8 cellular contexts compared by ENCODE assay signal in the genomic region with DNA sequence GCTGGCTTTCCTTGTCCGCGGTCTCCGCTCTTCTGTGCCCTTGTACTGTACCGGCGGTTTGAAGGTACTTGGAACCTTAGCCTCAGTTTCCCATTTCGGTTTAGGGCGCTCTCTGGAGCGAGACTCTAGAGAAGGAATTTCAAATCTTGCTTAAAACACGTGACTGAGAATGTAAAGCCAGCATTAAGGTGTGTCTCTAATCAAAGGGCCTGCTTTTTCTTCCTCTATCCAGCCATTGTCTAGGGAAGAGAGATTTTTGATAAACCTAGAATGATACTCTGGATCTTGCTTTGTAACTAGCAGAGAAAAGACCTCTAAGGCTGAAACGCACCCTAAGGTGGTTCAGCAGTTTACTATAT. TPM values are rescaled to one million over a fixed set of nuclear protein-coding genes. Genes with fewer than 3 reads are reported as not detected.
A peak's percentile ranks its signal among the peaks of the same experiment; 100 is the strongest.
DNase-seq lines count a peak whose midpoint lies in the region; ATAC-seq and TF ChIP-seq lines count a peak whose summit lies in the region.

No MANE protein-coding gene starts in this region.

- peak overlapping the region; percentile 74 for H3K27ac ChIP-seq in angular gyrus (ENCODE audit: low read depth, low read length)
- peak overlapping the region; percentile 93 for H3K27ac ChIP-seq in thoracic aorta

- H3K4me1 ChIP-seq in thoracic aorta (ENCODE audit: control insufficient read depth in 1 of 2, low read depth in 2 of 2) = peaks cover 19 to 32% of the 10 kb centered on the region in 2 donors

- no peaks in the 10 kb centered on the region for H3K9me3 ChIP-seq in thoracic aorta

- H3K36me3 Mint-ChIP-seq in T-helper 1 cell treated with Interleukin-12 subunit alpha and Interleukin-12 subunit beta and Interleukin-4 antibody, amounts not matched to agents 30 μg/mL and 1 μg/mL, for 36 hours (ENCODE audit: low read depth) = peaks cover 12% of the 10 kb centered on the region

- H3K27ac Mint-ChIP-seq in T-helper 1 cell treated with Interleukin-12 subunit alpha and Interleukin-12 subunit beta and Interleukin-4 antibody, amounts not matched to agents 30 μg/mL and 1 μg/mL, for 36 hours = peak overlapping the region; percentile 89

- H3K4me3 ChIP-seq in kidney epithelial cell (ENCODE audit: low read depth, low read length) (peak overlapping the region; percentile 86), thoracic aorta (peak overlapping the region; percentile 97)

- TF ChIP-seq CTCF in kidney epithelial cell (IDR thresholded peaks at IDR 0.05; ENCODE audit: insufficient read depth, low read length, poor library complexity, severe bottlenecking) (no peak), thoracic aorta (IDR thresholded peaks at IDR 0.05) (no peak)

- no peaks in the 10 kb centered on the region for H3K27me3 Mint-ChIP-seq in T-helper 1 cell treated with Interleukin-12 subunit alpha and Interleukin-12 subunit beta and Interleukin-4 antibody, amounts not matched to agents 30 μg/mL and 1 μg/mL, for 36 hours (ENCODE audit: low read depth)

- H3K27me3 ChIP-seq in kidney epithelial cell (ENCODE audit: control insufficient read depth, insufficient read depth, low read length) (no peaks in the 10 kb centered on the region), thoracic aorta (replicated peaks; ENCODE audit: insufficient read depth) (no peaks in the 10 kb centered on the region)

- no peak for DNase-seq in T-helper 1 cell
- no peak for DNase-seq in kidney epithelial cell (ENCODE audit: low read depth)
- no peak for DNase-seq in thoracic aorta (ENCODE audit: low spot score)
- no peak for DNase-seq in OCI-M2 (lab: John Stamatoyannopoulos, UW; ENCODE audit: unreplicated experiment)
- DNase-seq in central memory CD4-positive, alpha-beta T cell = no peak

- peaks cover 16% of the 10 kb centered on the region for H3K4me1 Mint-ChIP-seq in T-helper 1 cell treated with Interleukin-12 subunit alpha and Interleukin-12 subunit beta and Interleukin-4 antibody, amounts not matched to agents 30 μg/mL and 1 μg/mL, for 36 hours (ENCODE audit: low read depth)

- no peak for ATAC-seq in thoracic aorta (ENCODE audit: insufficient number of reproducible peaks, low FRiP score, low read depth)
- no peak for ATAC-seq in HG03460 (IDR thresholded peaks at IDR 0.05; ENCODE audit: unreplicated experiment)

- peak overlapping the region; percentile 94 for H3K4me3 Mint-ChIP-seq in T-helper 1 cell treated with Interleukin-12 subunit alpha and Interleukin-12 subunit beta and Interleukin-4 antibody, amounts not matched to agents 30 μg/mL and 1 μg/mL, for 36 hours

- H3K36me3 ChIP-seq in kidney epithelial cell (ENCODE audit: control insufficient read depth, insufficient read depth, low read length) = peaks cover 2% of the 10 kb centered on the region
- no peaks in the 10 kb centered on the region for H3K36me3 ChIP-seq in thoracic aorta

- no peaks in the 10 kb centered on the region for H3K9me3 Mint-ChIP-seq in T-helper 1 cell treated with Interleukin-12 subunit alpha and Interleukin-12 subunit beta and Interleukin-4 antibody, amounts not matched to agents 30 μg/mL and 1 μg/mL, for 36 hours

RNA-seq across cellular contexts. Expression of a gene that starts 0.7 kb away (rescaled TPM):
- total RNA-seq in kidney epithelial cell (29.4 and 33.5 TPM in 2 replicates), thoracic aorta (10 to 100 TPM; 47.5 to 51.9 TPM)

RNA-seq across cellular contexts. Expression of a gene that starts 11.4 kb away (rescaled TPM):
- total RNA-seq in kidney epithelial cell (12.1 and 18.5 TPM in 2 replicates), thoracic aorta (10 to 100 TPM; 71.5 to 80.3 TPM)
